In the genomic region with DNA sequence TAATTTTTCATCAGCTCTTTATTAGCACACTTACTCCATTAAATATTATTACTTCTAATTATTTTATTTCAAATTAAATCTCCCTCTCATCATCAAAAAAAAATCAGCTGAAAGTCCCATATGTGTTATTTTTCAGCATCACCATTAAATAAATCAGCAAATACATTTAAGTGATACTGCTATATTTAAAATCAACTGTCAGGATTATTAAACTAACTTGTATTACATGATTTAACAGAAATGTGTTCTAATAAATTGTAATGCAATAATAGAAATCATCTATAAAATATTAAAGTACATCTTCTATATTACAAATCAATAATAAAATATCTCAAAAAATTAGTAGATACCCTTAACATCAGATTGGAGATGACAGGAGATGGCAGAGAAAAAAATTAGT, we compare ENCODE assay signal across 35 cellular contexts.
"Had no signal": no experiment of that assay in that cellular context is flagged by ENCODE, and none has a peak within 500 bp of the region (broad histone marks: within the 10 kb centered on the region; RNA-seq: fewer than 3 reads in every experiment).

No MANE protein-coding gene starts in this region.

- FAIRE-seq: astrocyte had no signal

- H3K27me3 ChIP-seq: adrenal gland, body of pancreas, brain microvascular endothelial cell, breast epithelium had no signal

- H3K36me3 ChIP-seq: adrenal gland, brain microvascular endothelial cell, breast epithelium, WERI-Rb-1 had no signal

- DNase-seq: activated CD4-positive, alpha-beta memory T cell treated with anti-CD3 and anti-CD28 coated beads, Interleukin-2, amount 10 ng/mL, durations not matched to agents 7 days and 5 days; activated CD4-positive, alpha-beta T cell treated with anti-CD3 and anti-CD28 coated beads for 1 hour; activated CD4-positive, alpha-beta T cell treated with anti-CD3 and anti-CD28 coated beads for 36 hours; activated CD4-positive, alpha-beta T cell treated with anti-CD3 and anti-CD28 coated beads for 48 hours; activated CD4-positive, alpha-beta T cell treated with anti-CD3 and anti-CD28 coated beads, Interleukin-2, amount 10 ng/mL, durations not matched to agents 7 days and 5 days; activated CD4-positive, alpha-beta T cell treated with anti-CD3 and anti-CD28 coated beads, Interleukin-2, amount 50 U/mL, for 48 hours; activated CD4-positive, CD25-positive, alpha-beta regulatory T cell; activated CD8-positive, alpha-beta memory T cell treated with anti-CD3 and anti-CD28 coated beads, Interleukin-2, amount 50 U/mL, for 4 hours; activated CD8-positive, alpha-beta T cell treated with anti-CD3 and anti-CD28 coated beads, Interleukin-2, amount 10 ng/mL, durations not matched to agents 7 days and 5 days; activated effector memory CD4-positive, alpha-beta T cell treated with anti-CD3 and anti-CD28 coated beads, Interleukin-2, amount 50 U/mL, for 16 hours; activated gamma-delta T cell treated with Interleukin-2 at 50 U/mL for 16 hours; activated naive CD4-positive, alpha-beta T cell; activated naive CD4-positive, alpha-beta T cell treated with anti-CD3 and anti-CD28 coated beads for 36 hours; activated naive CD4-positive, alpha-beta T cell treated with anti-CD3 and anti-CD28 coated beads, Interleukin-2, amount 50 U/mL, for 16 hours; activated naive CD8-positive, alpha-beta T cell treated with anti-CD3 and anti-CD28 coated beads for 36 hours; activated T-cell treated with anti-CD3 and anti-CD28 coated beads for 4 hours; activated T-cell treated with anti-CD3 and anti-CD28 coated beads, Interleukin-2, amount 50 U/mL, for 1 hour; activated T-cell treated with anti-CD3 and anti-CD28 coated beads, Interleukin-2, amount 50 U/mL, for 4 hours; activated T-cell treated with anti-CD3 and anti-CD28 coated beads, Interleukin-2, amount 50 U/mL, for 72 hours; adrenal gland; amniotic stem cell; aorta; body of pancreas; brain microvascular endothelial cell; central memory CD4-positive, alpha-beta T cell; T-helper 1 cell; T-helper 2 cell; T-helper 9 cell; WERI-Rb-1 had no signal

- H3K4me3 ChIP-seq: adrenal gland, body of pancreas, breast epithelium had no signal

- H3K27ac ChIP-seq: adrenal gland, body of pancreas, brain microvascular endothelial cell, breast epithelium, WERI-Rb-1 had no signal

- H3K9me3 ChIP-seq: adrenal gland, body of pancreas, breast epithelium had no signal

- H3K4me1 ChIP-seq: adrenal gland, body of pancreas, breast epithelium had no signal

- ATAC-seq: activated CD4-positive, alpha-beta T cell treated with anti-CD3 and anti-CD28 coated beads for 36 hours; activated CD4-positive, CD25-positive, alpha-beta regulatory T cell treated with anti-CD3 and anti-CD28 coated beads, Interleukin-2, amount 50 U/mL, for 24 hours; activated CD8-positive, alpha-beta T cell treated with anti-CD3 and anti-CD28 coated beads, Interleukin-2, amount 10 ng/mL, durations not matched to agents 7 days and 5 days; activated naive CD4-positive, alpha-beta T cell treated with anti-CD3 and anti-CD28 coated beads, Interleukin-2, amount 50 U/mL, for 72 hours; activated T-cell treated with anti-CD3 and anti-CD28 coated beads, Interleukin-2, amount 50 U/mL, for 4 hours; activated T-cell treated with anti-CD3 and anti-CD28 coated beads, Interleukin-2, amount 50 U/mL, for 72 hours; activated T-helper 17 cell treated with anti-CD3 and anti-CD28 coated beads, Interleukin-2, amount 50 U/mL, for 72 hours; body of pancreas; WTC11 had no signal
